Comparison of ENCODE assay signal across 1 cellular context in the genomic region with DNA sequence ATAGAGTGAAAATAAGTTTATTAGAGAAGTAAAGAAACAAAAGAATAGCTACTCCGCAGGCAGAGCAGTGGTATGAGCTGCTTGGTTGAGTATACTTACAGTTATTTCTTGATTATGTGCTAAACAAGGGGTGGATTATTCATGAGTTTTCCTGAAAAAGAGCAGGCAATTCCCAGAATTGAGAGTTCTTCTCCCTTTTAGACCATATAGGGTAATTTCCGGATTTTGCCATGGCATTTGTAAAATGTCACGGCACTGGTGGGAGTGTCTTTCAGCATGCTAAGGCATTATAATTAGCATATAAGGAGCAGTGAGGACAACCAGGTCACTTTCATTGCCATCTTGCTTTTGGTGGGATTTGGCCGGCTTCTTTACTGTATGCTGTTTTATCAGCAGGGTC.
TF ChIP-seq lines count a peak whose summit lies in the region.

No MANE protein-coding gene starts in this region.

TF ChIP-seq in GM23338, 12 proteins besides CTCF, POLR2A, EP300 and RAD21 (continued from another document):
- TF ChIP-seq NANOG (IDR thresholded peaks at IDR 0.05; ENCODE audit: borderline replicate concordance) (no peak), JUNB (IDR thresholded peaks at IDR 0.05; ENCODE audit: unreplicated experiment) (no peak), STAT1 (IDR thresholded peaks at IDR 0.05; ENCODE audit: unreplicated experiment) (no peak), ZNF114 (CRISPR knock-in tag; IDR thresholded peaks at IDR 0.05) (no peak), REST (IDR thresholded peaks at IDR 0.05; ENCODE audit: unreplicated experiment) (no peak)
